ENCODE assay signal across 11 cellular contexts in genomic region chr4:134935320-134935719, GRCh38.
DNase-seq lines count a peak whose midpoint lies in the region; ATAC-seq and TF ChIP-seq lines count a peak whose summit lies in the region.
"Had no signal": no experiment of that assay in that cellular context is flagged by ENCODE, and none has a peak within 500 bp of the region (broad histone marks: within the 10 kb centered on the region; RNA-seq: fewer than 3 reads in every experiment).

No MANE protein-coding gene starts in this region.

- CTCF ChIA-PET in MCF 10A (lab: Yijun Ruan, JAX): interaction anchor here (0.6 to 1.2 kb wide), 4 partner anchors 907 to 1481 kb away, joined by 3 to 4 read pairs (median 3); no protein-coding TSS in a partner anchor

- H3K79me2 ChIP-seq in smooth muscle cell (ENCODE audit: low read depth): no peaks in the 10 kb centered on the region

- H3K9ac ChIP-seq in smooth muscle cell (ENCODE audit: low read depth): no peak overlapping the region

- H3K27ac ChIP-seq in breast epithelium: no peak overlapping the region
- H3K27ac ChIP-seq in smooth muscle cell (ENCODE audit: low read depth): no peak overlapping the region
- no peak overlapping the region for H3K27ac ChIP-seq in spleen

- H3K36me3 Mint-ChIP-seq in MCF 10A (ENCODE audit: insufficient read depth, unreplicated experiment): no peaks in the 10 kb centered on the region
- no peaks in the 10 kb centered on the region for H3K36me3 Mint-ChIP-seq in endothelial cell (ENCODE audit: low read depth, unreplicated experiment)
- H3K36me3 Mint-ChIP-seq: CD4-positive, CD25-positive, alpha-beta regulatory T cell had no signal

- H3K27ac Mint-ChIP-seq in MCF 10A (ENCODE audit: low read depth, unreplicated experiment) (no peak overlapping the region), endothelial cell (ENCODE audit: unreplicated experiment) (no peak overlapping the region)
- H3K27ac Mint-ChIP-seq: CD4-positive, CD25-positive, alpha-beta regulatory T cell had no signal

- no peak overlapping the region for H3K4me2 ChIP-seq in smooth muscle cell

- 55% methylated on average over 2 of the region's 2 CpGs for WGBS in smooth muscle cell (ENCODE audit: low lambda C conversion rate)
- WGBS in spleen, 5 donors: 64 to 83% (median 73%) methylated on average over 2 of the region's 2 CpGs

- H3K9me3 ChIP-seq in breast epithelium (no peaks in the 10 kb centered on the region), smooth muscle cell (replicated peaks; ENCODE audit: low read depth) (no peaks in the 10 kb centered on the region), spleen (no peaks in the 10 kb centered on the region)

- BruUV-seq in MCF 10A (replicated peaks; lab: Mats Ljungman, UMichigan): no TSS peak

- peaks cover 5% of the 10 kb centered on the region for H3K4me1 Mint-ChIP-seq in MCF 10A (ENCODE audit: insufficient read depth, unreplicated experiment)
- peaks cover 4% of the 10 kb centered on the region for H3K4me1 Mint-ChIP-seq in endothelial cell (ENCODE audit: unreplicated experiment)
- H3K4me1 Mint-ChIP-seq: CD4-positive, CD25-positive, alpha-beta regulatory T cell had no signal

- H3K27me3 Mint-ChIP-seq in MCF 10A (ENCODE audit: insufficient read depth, unreplicated experiment): no peaks in the 10 kb centered on the region
- peaks cover 2% of the 10 kb centered on the region for H3K27me3 Mint-ChIP-seq in endothelial cell (ENCODE audit: unreplicated experiment)
- H3K27me3 Mint-ChIP-seq: CD4-positive, CD25-positive, alpha-beta regulatory T cell had no signal

- POLR2A ChIA-PET in MCF 10A (lab: Yijun Ruan, JAX): no interaction called here

- no peaks in the 10 kb centered on the region for H3F3A ChIP-seq in smooth muscle cell (ENCODE audit: low read depth)

- ATAC-seq in GM21360 (IDR thresholded peaks at IDR 0.05; ENCODE audit: unreplicated experiment): no peak

- H3K4me3 Mint-ChIP-seq in MCF 10A (ENCODE audit: unreplicated experiment) (no peak overlapping the region), endothelial cell (ENCODE audit: unreplicated experiment) (no peak overlapping the region)
- H3K4me3 Mint-ChIP-seq: CD4-positive, CD25-positive, alpha-beta regulatory T cell had no signal

- peak; percentile 30 for DNase-seq in MCF 10A (ENCODE audit: unreplicated experiment)
- DNase-seq in breast epithelium (ENCODE audit: low spot score in 2 of 2): no peak
- DNase-seq in NB4 (ENCODE audit: low read depth): peak; percentile 30
- DNase-seq in endothelial cell (ENCODE audit: low spot score): peak; percentile 58
- no peak for DNase-seq in smooth muscle cell (lab: John Stamatoyannopoulos, UW; ENCODE audit: unreplicated experiment)
- no peak for DNase-seq in RPMI8226
- no peak for DNase-seq in spleen
- DNase-seq: CD4-positive, CD25-positive, alpha-beta regulatory T cell; midbrain; NCI-H1930 had no signal

- no peak overlapping the region for H2AFZ ChIP-seq in smooth muscle cell (ENCODE audit: low read depth)

- TF ChIP-seq CTCF in MCF 10A (IDR thresholded peaks at IDR 0.05; ENCODE audit: unreplicated experiment) (peak; percentile 24), breast epithelium (IDR thresholded peaks at IDR 0.05) (no peak), NB4 (IDR thresholded peaks at IDR 0.05; ENCODE audit: low read depth, low read length) (peak; percentile 45), endothelial cell (IDR thresholded peaks at IDR 0.05; ENCODE audit: unreplicated experiment) (peak; percentile 62), smooth muscle cell (IDR thresholded peaks at IDR 0.05; ENCODE audit: borderline replicate concordance, insufficient read depth, poor library complexity, severe bottlenecking) (peak; percentile 60), spleen (IDR thresholded peaks at IDR 0.05 in 8 of 11, conservative IDR thresholded peaks at IDR 0.05 in 3 of 11) (no peak)

- peaks cover 4% of the 10 kb centered on the region for H3K9me3 Mint-ChIP-seq in MCF 10A (ENCODE audit: unreplicated experiment)
- no peaks in the 10 kb centered on the region for H3K9me3 Mint-ChIP-seq in endothelial cell (ENCODE audit: unreplicated experiment)

- no peaks in the 10 kb centered on the region for H4K20me1 ChIP-seq in smooth muscle cell (ENCODE audit: low read depth)

- H3K27me3 ChIP-seq in breast epithelium: no peaks in the 10 kb centered on the region
- H3K27me3 ChIP-seq in smooth muscle cell (ENCODE audit: low read depth): no peaks in the 10 kb centered on the region
- H3K27me3 ChIP-seq in spleen (replicated peaks in 1 of 7): no peaks in the 10 kb centered on the region

- TF ChIP-seq POLR2A in breast epithelium (IDR thresholded peaks at IDR 0.05) (no peak), NB4 (IDR thresholded peaks at IDR 0.05; ENCODE audit: extremely low read depth, insufficient read length) (no peak), spleen (IDR thresholded peaks at IDR 0.05) (no peak)

- intact Hi-C loops in MCF 10A (cut with micrococcal nuclease): loop anchor here (1.0 kb wide), 1 partner anchor 1789 kb away; no protein-coding TSS in a partner anchor
- intact Hi-C loops in breast epithelium (cut with DNase I; ENCODE audit: low total_unique reads): no loop called here
- intact Hi-C loops in spleen (cut with DNase I; ENCODE audit: low total_unique reads): no loop called here

- H3K36me3 ChIP-seq in breast epithelium (no peaks in the 10 kb centered on the region), smooth muscle cell (ENCODE audit: low read depth) (no peaks in the 10 kb centered on the region), spleen (no peaks in the 10 kb centered on the region)

- H3K4me3 ChIP-seq in breast epithelium (no peak overlapping the region), NB4 (ENCODE audit: low read depth, low read length) (no peak overlapping the region), smooth muscle cell (no peak overlapping the region), spleen (no peak overlapping the region)

- H3K4me1 ChIP-seq in breast epithelium: no peaks in the 10 kb centered on the region
- H3K4me1 ChIP-seq in smooth muscle cell (ENCODE audit: low read depth): no peaks in the 10 kb centered on the region
- H3K4me1 ChIP-seq in spleen: no peaks in the 10 kb centered on the region

Comparison
In these comparisons a context has a peak if more than half of its experiments do, and no peak if none do; other contexts are left out.
1. DNase-seq: peak in MCF 10A (single experiment), NB4 (single experiment) and endothelial cell (single experiment); none in breast epithelium (0 of 2), smooth muscle cell (single experiment), RPMI8226 (single experiment) and spleen (single experiment).
2. CTCF ChIP-seq: peak in MCF 10A (single experiment), NB4 (single experiment), endothelial cell (single experiment) and smooth muscle cell (single experiment); none in breast epithelium (0 of 3) and spleen (0 of 11).